Comparison of ENCODE assay signal across 22 cellular contexts in genomic region chr9:136613824-136614371, GRCh38. TPM values are rescaled to one million over a fixed set of nuclear protein-coding genes. Genes with fewer than 3 reads are reported as not detected.
DNase-seq lines count a peak whose midpoint lies in the region; ATAC-seq, FAIRE-seq and TF ChIP-seq lines count a peak whose summit lies in the region.
"Had no signal": no experiment of that assay in that cellular context is flagged by ENCODE, and none has a peak within 500 bp of the region (broad histone marks: within the 10 kb centered on the region; RNA-seq: fewer than 3 reads in every experiment).

No MANE protein-coding gene starts in this region.

- H3K27me3 Mint-ChIP-seq in osteocyte (ENCODE audit: unreplicated experiment) = no peaks in the 10 kb centered on the region
- peaks cover 31% of the 10 kb centered on the region for H3K27me3 Mint-ChIP-seq in stimulated activated memory B cell treated with anti-CD40 and anti-IgM and Interleukin-4, amounts not matched to agents 10 μg/mL and 1 μg/mL and 100 μg/mL, for 72 hours
- H3K27me3 Mint-ChIP-seq: activated CD8-positive, alpha-beta memory T cell treated with anti-CD3 and anti-CD28 coated beads, Interleukin-2, amount 10 ng/mL, durations not matched to agents 7 days and 5 days; CD4-positive, CD25-positive, alpha-beta regulatory T cell had no signal

- H2BK12ac ChIP-seq in H1 (ENCODE audit: low read depth, low read length) = peak overlapping the region; percentile 23; the same call in 1 of the 2 replicates

- H3K4ac ChIP-seq in H1 (replicated peaks; ENCODE audit: insufficient read length, low read depth, low read length) = peak overlapping the region; percentile 84

- no peak overlapping the region for H2AFZ ChIP-seq in H1 (ENCODE audit: low read length)

- H2BK15ac ChIP-seq in H1 (ENCODE audit: low read length) = no peak overlapping the region

- no peaks in the 10 kb centered on the region for H3K36me3 Mint-ChIP-seq in osteocyte (ENCODE audit: unreplicated experiment)
- no peaks in the 10 kb centered on the region for H3K36me3 Mint-ChIP-seq in stimulated activated memory B cell treated with anti-CD40 and anti-IgM and Interleukin-4, amounts not matched to agents 10 μg/mL and 1 μg/mL and 100 μg/mL, for 72 hours
- H3K36me3 Mint-ChIP-seq: activated CD8-positive, alpha-beta memory T cell treated with anti-CD3 and anti-CD28 coated beads, Interleukin-2, amount 10 ng/mL, durations not matched to agents 7 days and 5 days; CD4-positive, CD25-positive, alpha-beta regulatory T cell had no signal

- no peak for TF ChIP-seq RAD21 in H1 (IDR thresholded peaks at IDR 0.05 in 1 of 2, conservative IDR thresholded peaks at IDR 0.05 in 1 of 2; ENCODE audit: low read depth in 2 of 2, low read length in 2 of 2)

- peak overlapping the region; percentile 74 for H4K8ac ChIP-seq in H1 (ENCODE audit: extremely low read depth, insufficient read depth, low read length)

- CTCF ChIA-PET in H1 (lab: Charles Lee; ENCODE audit: partially characterized antibody) = interaction anchor here (0.6 to 3.1 kb wide), 9 partner anchors 9 to 128 kb away, joined by 3 to 16 read pairs (median 3); no protein-coding TSS in a partner anchor

- H3K14ac ChIP-seq in H1 (ENCODE audit: insufficient read length) = no peak overlapping the region

- H3K27ac ChIP-seq in heart right ventricle (peak overlapping the region in 9 of 10 donors; percentile 38 to 88 (median 84)), H1 (ENCODE audit: low read depth, low read length) (no peak overlapping the region)
- H3K27ac ChIP-seq: testis had no signal

- H3K4me1 ChIP-seq in heart right ventricle (peaks cover 4 to 49% (median 30%) of the 10 kb centered on the region in 9 donors), H1 (replicated peaks in 1 of 4; ENCODE audit: control insufficient read depth in 3 of 4, insufficient read depth in 4 of 4, low read length in 3 of 4) (peaks cover 0 to 19% (median 7%) of the 10 kb centered on the region in 4 experiments; a peak in 6 of 7 replicates)
- H3K4me1 ChIP-seq: testis had no signal

- no peaks in the 10 kb centered on the region for H3K9me3 Mint-ChIP-seq in osteocyte (ENCODE audit: unreplicated experiment)
- H3K9me3 Mint-ChIP-seq in stimulated activated memory B cell treated with anti-CD40 and anti-IgM and Interleukin-4, amounts not matched to agents 10 μg/mL and 1 μg/mL and 100 μg/mL, for 72 hours = no peaks in the 10 kb centered on the region
- H3K9me3 Mint-ChIP-seq: CD4-positive, CD25-positive, alpha-beta regulatory T cell had no signal

- no peaks in the 10 kb centered on the region for H3K23me2 ChIP-seq in H1 (ENCODE audit: low read depth, low read length)

- DNase-seq in heart right ventricle = no peak
- DNase-seq in Right ventricle myocardium inferior (ENCODE audit: missing footprints) = no peak
- DNase-seq in H1 (ENCODE audit: low read depth in 1 of 2, low spot score in 2 of 2) = no peak
- DNase-seq in osteocyte (ENCODE audit: extremely low spot score, unreplicated experiment) = no peak
- no peak for DNase-seq in GM13976 (ENCODE audit: low spot score)
- no peak for DNase-seq in activated CD4-positive, CD25-positive, alpha-beta regulatory T cell (lab: John Stamatoyannopoulos, UW)
- DNase-seq: activated CD8-positive, alpha-beta memory T cell treated with anti-CD3 and anti-CD28 coated beads, Interleukin-2, amount 10 ng/mL, durations not matched to agents 7 days and 5 days; CD4-positive, CD25-positive, alpha-beta regulatory T cell; central memory CD4-positive, alpha-beta T cell; DMS79 treated with DMSO at 0.1 percent for 48 hours; MG63; NCI-H187 treated with DMSO at 0.1 percent for 48 hours; NCI-H446 treated with DMSO at 0.1 percent for 48 hours; SIG-M5; stimulated activated CD4-positive, alpha-beta T cell treated with anti-CD3 and anti-CD28 coated beads, Interleukin-4, amount 100 ng/mL, for 4 hours; T-helper 2 cell; testis had no signal

- no peak overlapping the region for H3K4me2 ChIP-seq in H1 (ENCODE audit: insufficient read depth in 1 of 2, low read depth in 2 of 2, low read length in 2 of 2)

- POLR2A ChIA-PET in H1 (lab: Charles Lee; ENCODE audit: partially characterized antibody) = interaction anchor here (0.9 to 1.1 kb wide), 2 partner anchors 26 to 74 kb away, joined by 3 to 4 read pairs; no protein-coding TSS in a partner anchor

- no peak overlapping the region for H2BK120ac ChIP-seq in H1 (replicated peaks; ENCODE audit: low read depth, low read length)

- no peak overlapping the region for H2AK5ac ChIP-seq in H1 (ENCODE audit: low read depth, low read length)

- 59 to 69% methylated on average over 16 to 19 of the region's 19 CpGs for WGBS in heart right ventricle, 2 donors
- 90% methylated on average over 17 of the region's 19 CpGs; no CpG with 5 or more reads in 1 of the 2 experiments for WGBS in H1 (ENCODE audit: extremely low coverage in 1 of 2, insufficient coverage in 1 of 2, insufficient read length in 1 of 2, insufficient replicate concordance in 2 of 2, low coverage in 1 of 2, low lambda C conversion rate in 2 of 2, missing lambda C conversion rate in 1 of 2), 2 experiments

- no peaks in the 10 kb centered on the region for H3K9me3 ChIP-seq in heart right ventricle
- no peaks in the 10 kb centered on the region for H3K9me3 ChIP-seq in H1 (ENCODE audit: insufficient read depth in 2 of 2, low read depth in 1 of 2, low read length in 1 of 2)
- H3K9me3 ChIP-seq: MG63, testis had no signal

- H3K9ac ChIP-seq in H1 (replicated peaks in 1 of 4; ENCODE audit: extremely low read depth in 1 of 4, low read depth in 3 of 4, low read length in 3 of 4) = no peak overlapping the region

- no peaks in the 10 kb centered on the region for H3K79me1 ChIP-seq in H1 (ENCODE audit: low read depth, low read length)

- no peak for TF ChIP-seq EP300 in H1 (IDR thresholded peaks at IDR 0.05; ENCODE audit: borderline replicate concordance in 1 of 2, low read depth in 2 of 2, low read length in 2 of 2)

- intact Hi-C loops in heart right ventricle (cut with DNase I) (loop anchor here in 1 of 10 donors (10.0 kb wide), 1 partner anchor 69 kb away; the partner anchor contains the start of gene NOTCH1), Right ventricle myocardium inferior (cut with DNase I) (no loop called here)

- no peak overlapping the region for H2BK20ac ChIP-seq in H1 (ENCODE audit: low read length)

- no peak overlapping the region for H3K56ac ChIP-seq in H1 (replicated peaks; ENCODE audit: insufficient read length, low read depth, low read length)

- H3K36me3 ChIP-seq in heart right ventricle (no peaks in the 10 kb centered on the region), H1 (ENCODE audit: control insufficient read depth in 2 of 4, insufficient read depth in 4 of 4, low read length in 3 of 4) (no peaks in the 10 kb centered on the region)
- H3K36me3 ChIP-seq: MG63 had no signal

- no peak overlapping the region for H3K23ac ChIP-seq in H1 (ENCODE audit: insufficient read length)

- H3K27ac Mint-ChIP-seq in osteocyte (ENCODE audit: unreplicated experiment) = peak overlapping the region; percentile 38
- no peak overlapping the region for H3K27ac Mint-ChIP-seq in stimulated activated memory B cell treated with anti-CD40 and anti-IgM and Interleukin-4, amounts not matched to agents 10 μg/mL and 1 μg/mL and 100 μg/mL, for 72 hours
- H3K27ac Mint-ChIP-seq: activated CD8-positive, alpha-beta memory T cell treated with anti-CD3 and anti-CD28 coated beads, Interleukin-2, amount 10 ng/mL, durations not matched to agents 7 days and 5 days; CD4-positive, CD25-positive, alpha-beta regulatory T cell had no signal

- H3K79me2 ChIP-seq in H1 (ENCODE audit: control insufficient read depth in 1 of 2, insufficient read depth in 2 of 2, low read length in 2 of 2) = no peaks in the 10 kb centered on the region

- H4K91ac ChIP-seq in H1 (replicated peaks; ENCODE audit: insufficient read length, low read length) = no peak overlapping the region

- TF ChIP-seq CTCF in heart right ventricle (IDR thresholded peaks at IDR 0.05) (no peak), H1 (IDR thresholded peaks at IDR 0.05; ENCODE audit: control extremely low read depth in 1 of 3, insufficient read depth in 1 of 3, low read depth in 1 of 3, low read length in 3 of 3) (no peak), osteocyte (IDR thresholded peaks at IDR 0.05) (no peak), GM13976 (IDR thresholded peaks at IDR 0.05; ENCODE audit: borderline replicate concordance, control extremely low read depth, extremely low read depth, insufficient read depth, missing control alignments) (no peak)

- H3K18ac ChIP-seq in H1 (ENCODE audit: extremely low read depth, low read length) = no peak overlapping the region

- H4K20me1 ChIP-seq in H1 (replicated peaks in 1 of 2; ENCODE audit: control insufficient read depth in 1 of 2, insufficient read depth in 2 of 2, low read length in 2 of 2) = no peaks in the 10 kb centered on the region

- no peak overlapping the region for H2BK5ac ChIP-seq in H1 (ENCODE audit: low read depth, low read length)

- H3K4me3 ChIP-seq in heart right ventricle = no peak overlapping the region
- H3K4me3 ChIP-seq in H1 (ENCODE audit: extremely low read depth in 1 of 4, insufficient read depth in 2 of 4, low read depth in 3 of 4, low read length in 4 of 4) = no peak overlapping the region
- H3K4me3 ChIP-seq: MG63, testis had no signal

- H3K27me3 ChIP-seq in heart right ventricle = no peaks in the 10 kb centered on the region
- no peaks in the 10 kb centered on the region for H3K27me3 ChIP-seq in H1 (replicated peaks in 1 of 4; ENCODE audit: control insufficient read depth in 3 of 4, extremely low read depth in 1 of 4, insufficient read depth in 3 of 4, low read length in 3 of 4)
- H3K27me3 ChIP-seq: MG63, testis had no signal

- peak in 4 of 8 donors; percentile 2 to 20 (median 11) for ATAC-seq in heart right ventricle
- ATAC-seq in Right ventricle myocardium inferior = no peak
- ATAC-seq in stimulated activated memory B cell treated with anti-CD40 and anti-IgM and Interleukin-4, amounts not matched to agents 10 μg/mL and 1 μg/mL and 100 μg/mL, for 72 hours = no peak
- ATAC-seq in HG03378 (IDR thresholded peaks at IDR 0.05; ENCODE audit: unreplicated experiment) = no peak
- ATAC-seq: activated CD4-positive, CD25-positive, alpha-beta regulatory T cell treated with anti-CD3 and anti-CD28 coated beads, Interleukin-2, amount 50 U/mL, for 24 hours; activated CD8-positive, alpha-beta memory T cell treated with anti-CD3 and anti-CD28 coated beads, Interleukin-2, amount 10 ng/mL, durations not matched to agents 7 days and 5 days; HepG2 had no signal

- in situ Hi-C loops in GM13976 (cut with MboI; ENCODE audit: low sequenced_read_pairs, unreplicated experiment) = no loop called here

- H3K4me1 Mint-ChIP-seq in osteocyte (ENCODE audit: unreplicated experiment) = peaks cover 51% of the 10 kb centered on the region
- peaks cover 37% of the 10 kb centered on the region for H3K4me1 Mint-ChIP-seq in stimulated activated memory B cell treated with anti-CD40 and anti-IgM and Interleukin-4, amounts not matched to agents 10 μg/mL and 1 μg/mL and 100 μg/mL, for 72 hours

- H4K5ac ChIP-seq in H1 (ENCODE audit: insufficient read length, low read depth, low read length) = no peak overlapping the region

- TF ChIP-seq POLR2A in H1 (IDR thresholded peaks at IDR 0.05; ENCODE audit: control extremely low read depth in 1 of 2, low read depth in 2 of 2, low read length in 2 of 2) = no peak

- no peak overlapping the region for H3K4me3 Mint-ChIP-seq in osteocyte (ENCODE audit: unreplicated experiment)
- H3K4me3 Mint-ChIP-seq in stimulated activated memory B cell treated with anti-CD40 and anti-IgM and Interleukin-4, amounts not matched to agents 10 μg/mL and 1 μg/mL and 100 μg/mL, for 72 hours = no peak overlapping the region
- H3K4me3 Mint-ChIP-seq: activated CD8-positive, alpha-beta memory T cell treated with anti-CD3 and anti-CD28 coated beads, Interleukin-2, amount 10 ng/mL, durations not matched to agents 7 days and 5 days; CD4-positive, CD25-positive, alpha-beta regulatory T cell had no signal

- FAIRE-seq in H1 (lab: Jason Lieb, UNC) = no peak
- FAIRE-seq: A204.1, HepG2 had no signal

RNA-seq across cellular contexts. Expression of gene EGFL7, which starts 48.8 kb away (rescaled TPM):
- total RNA-seq in heart right ventricle (100 to 1,000 TPM in 5 of 10 donors, 10 to 100 TPM in 5; 68.6 to 115 (median 99.6) TPM), Right ventricle myocardium inferior (72.0 TPM), osteocyte (6.9 and 8.4 TPM in 2 replicates)
- polyA plus RNA-seq in heart right ventricle (100 to 1,000 TPM; 160 to 377 TPM), H1 (2011; rRNA removed) (53.4 and 82.5 TPM in 2 replicates)
- 37.8 and 39.8 TPM in 2 replicates for total RNA-seq in H1 (2021; fragmentation: NEBNext Ultra II Directional; extraction: Animal tissue kit (Norgen Biotek cat#: 25700))
- polyA plus RNA-seq in H1 (2011; cell fraction: cytosol; rRNA removed) = 63.0 TPM
- polyA plus RNA-seq in H1 (2011; cell fraction: nucleus; rRNA removed) = 82.5 TPM
- 17.3 to 46.4 TPM (median 40.7 TPM) in 4 replicates for polyA plus RNA-seq in H1 (2012, experiment 1 of 2)
- 43.2 TPM for polyA plus RNA-seq in H1 (2012, experiment 2 of 2)
- polyA plus RNA-seq in H1 (2013, experiment 1 of 2) = 66.8 TPM
- polyA plus RNA-seq in H1 (2013, experiment 2 of 2) = 68.8 TPM
- polyA minus RNA-seq in H1 (2011; rRNA and poly(A)+ RNA removed) = 7.2 and 9.3 TPM in 2 replicates
- polyA minus RNA-seq in H1 (2011; cell fraction: cytosol; rRNA and poly(A)+ RNA removed) = 30.7 TPM
- 12.8 TPM for polyA minus RNA-seq in H1 (2011; cell fraction: nucleus; rRNA and poly(A)+ RNA removed)
- polyA plus RNA-seq: CD4-positive, CD25-positive, alpha-beta regulatory T cell had no signal
